ENCODE assay signal across 14 cellular contexts in the genomic region with DNA sequence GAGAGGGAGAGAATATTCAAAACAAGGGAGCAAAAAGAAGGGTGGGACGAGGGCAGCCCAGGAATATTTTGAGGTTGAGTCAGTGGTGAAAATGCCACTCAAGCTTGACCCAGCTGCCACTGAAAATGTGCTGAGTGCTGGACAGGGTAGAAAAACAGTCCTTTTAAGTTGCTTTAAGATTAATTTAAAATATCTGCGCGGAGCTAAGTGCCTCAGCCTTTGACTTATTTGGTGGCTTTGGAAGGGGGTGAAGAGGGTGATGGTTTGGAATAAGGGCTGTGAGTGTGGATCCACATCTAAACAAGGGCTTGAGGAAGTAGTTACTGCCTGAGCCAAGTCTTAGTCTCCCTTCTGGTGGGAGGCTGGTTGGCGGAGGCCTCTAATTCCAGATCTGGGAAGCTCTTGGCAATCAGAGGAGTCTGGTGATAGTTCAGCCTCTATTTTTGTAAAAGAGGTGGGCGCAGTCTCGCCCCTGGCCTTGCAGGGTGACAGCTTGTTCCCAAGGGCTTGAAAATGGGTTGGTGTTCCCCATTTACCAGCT.
DNase-seq lines count a peak whose midpoint lies in the region; ATAC-seq and TF ChIP-seq lines count a peak whose summit lies in the region.
"Had no signal": no experiment of that assay in that cellular context is flagged by ENCODE, and none has a peak within 500 bp of the region (broad histone marks: within the 10 kb centered on the region; RNA-seq: fewer than 3 reads in every experiment).

No MANE protein-coding gene starts in this region.

- no peaks in the 10 kb centered on the region for H3K9me2 ChIP-seq in PC-3 (replicated peaks; ENCODE audit: low read length)

- DNase-seq in A172 (ENCODE audit: low spot score): peak; percentile 56
- peak; percentile 20 for DNase-seq in PC-3
- DNase-seq in fibroblast of peridontal ligament (ENCODE audit: extremely low read depth): peak; percentile 37
- peak; percentile 83 for DNase-seq in posterior vena cava (ENCODE audit: low spot score)
- no peak for DNase-seq in NCI-H1092 (lab: John Stamatoyannopoulos, UW)
- DNase-seq: activated T-cell treated with anti-CD3 and anti-CD28 coated beads, Interleukin-2, amount 50 U/mL, for 72 hours; DND-41; MM.1S; thyroid gland had no signal

- no peak overlapping the region for H3K9ac ChIP-seq in PC-3 (ENCODE audit: low read length)
- H3K9ac ChIP-seq: parathyroid adenoma had no signal

- H3K9me3 ChIP-seq in PC-3 (ENCODE audit: low read length): no peaks in the 10 kb centered on the region
- H3K9me3 ChIP-seq: thyroid gland had no signal

- H3K4me3 ChIP-seq in PC-3 (ENCODE audit: low read length): no peak overlapping the region
- H3K4me3 ChIP-seq: thyroid gland had no signal

- H4K20me1 ChIP-seq in PC-3 (ENCODE audit: low read length): no peaks in the 10 kb centered on the region

- no peaks in the 10 kb centered on the region for H3F3A ChIP-seq in PC-3 (ENCODE audit: low read length, unreplicated experiment)

- no peaks in the 10 kb centered on the region for H3K36me3 ChIP-seq in PC-3 (ENCODE audit: low read depth, low read length)
- H3K36me3 ChIP-seq: thyroid gland had no signal

- ATAC-seq in PC-3 (no peak; the same call in 1 of the 2 replicates), GM18517 (IDR thresholded peaks at IDR 0.05; ENCODE audit: unreplicated experiment) (no peak), HG03565 (IDR thresholded peaks at IDR 0.05; ENCODE audit: unreplicated experiment) (no peak), GM18870 (IDR thresholded peaks at IDR 0.05; ENCODE audit: unreplicated experiment) (no peak)
- ATAC-seq: activated T-cell treated with anti-CD3 and anti-CD28 coated beads, Interleukin-2, amount 50 U/mL, for 72 hours had no signal

- no peak overlapping the region for H3K27ac ChIP-seq in PC-3 (ENCODE audit: low read length)
- H3K27ac ChIP-seq: epithelial cell of prostate, parathyroid adenoma had no signal

- H3K27me3 ChIP-seq in PC-3 (ENCODE audit: low read length): no peaks in the 10 kb centered on the region
- H3K27me3 ChIP-seq: thyroid gland had no signal

- no peak overlapping the region for H3K4me2 ChIP-seq in PC-3 (ENCODE audit: low read length)

- no peaks in the 10 kb centered on the region for H3K4me1 ChIP-seq in PC-3 (ENCODE audit: insufficient read depth, low read length)

- intact Hi-C loops in PC-3 (cut with micrococcal nuclease): no loop called here
- intact Hi-C loops in posterior vena cava (cut with DNase I): loop anchor here in 1 of 2 donors (10.0 kb wide), 1 partner anchor 188 kb away; no protein-coding TSS in a partner anchor

- POLR2A ChIA-PET in PC-3 (lab: Charles Lee; ENCODE audit: unreplicated experiment): no interaction called here

- H2AFZ ChIP-seq in PC-3 (ENCODE audit: low read length): no peak overlapping the region
- H2AFZ ChIP-seq: parathyroid adenoma had no signal

- no peaks in the 10 kb centered on the region for H3K79me2 ChIP-seq in PC-3 (ENCODE audit: low read length)

- CTCF ChIA-PET in PC-3 (lab: Charles Lee): no interaction called here

- BruUV-seq in PC-3 (replicated peaks; lab: Mats Ljungman, UMichigan): no TSS peak

- TF ChIP-seq CTCF in PC-3 (conservative IDR thresholded peaks at IDR 0.05; ENCODE audit: low read depth, low read length): no peak
